In genomic region chr18:57542126-57542525, GRCh38 we compare ENCODE assay signal across 16 cellular contexts. TPM values are rescaled to one million over a fixed set of nuclear protein-coding genes. Genes with fewer than 3 reads are reported as not detected.
DNase-seq lines count a peak whose midpoint lies in the region; TF ChIP-seq lines count a peak whose summit lies in the region.
"Had no signal": no experiment of that assay in that cellular context is flagged by ENCODE, and none has a peak within 500 bp of the region (broad histone marks: within the 10 kb centered on the region; RNA-seq: fewer than 3 reads in every experiment).

No MANE protein-coding gene starts in this region.

- no peaks in the 10 kb centered on the region for H3F3A ChIP-seq in smooth muscle cell (ENCODE audit: low read depth)

- H4K20me1 ChIP-seq in smooth muscle cell (ENCODE audit: low read depth) = no peaks in the 10 kb centered on the region

- intact Hi-C loops in lower leg skin (cut with DNase I; ENCODE audit: low total_unique reads) = no loop called here

- no peaks in the 10 kb centered on the region for H3K79me2 ChIP-seq in smooth muscle cell (ENCODE audit: low read depth)

- TF ChIP-seq POLR2A in lower leg skin (IDR thresholded peaks at IDR 0.05) = no peak

- whole genome bisulfite sequencing in smooth muscle cell (ENCODE audit: low lambda C conversion rate) = 50% methylated on average over 4 of the region's 4 CpGs
- 32 to 38% methylated on average over 4 of the region's 4 CpGs for WGBS in lower leg skin, 2 donors

- H3K4me3 ChIP-seq in fibroblast of mammary gland (ENCODE audit: control insufficient read depth, low read depth, low read length) = no peak overlapping the region
- no peak overlapping the region for H3K4me3 ChIP-seq in skeletal muscle cell (ENCODE audit: low read depth, low read length)
- H3K4me3 ChIP-seq in smooth muscle cell = no peak overlapping the region
- H3K4me3 ChIP-seq in lower leg skin (ENCODE audit: low read depth, poor library complexity, severe bottlenecking) = no peak overlapping the region
- H3K4me3 ChIP-seq: uterus had no signal

- H3K9me3 ChIP-seq in smooth muscle cell (replicated peaks; ENCODE audit: low read depth) = no peaks in the 10 kb centered on the region
- H3K9me3 ChIP-seq: uterus had no signal

- DNase-seq in GM03348 (ENCODE audit: low spot score) (peak; percentile 69), RKO (ENCODE audit: low spot score) (peak; percentile 73), fibroblast of mammary gland (ENCODE audit: low read depth) (peak; percentile 88), skeletal muscle cell (ENCODE audit: low read depth) (peak; percentile 51), smooth muscle cell (lab: John Stamatoyannopoulos, UW; ENCODE audit: unreplicated experiment) (no peak), lower leg skin (ENCODE audit: low spot score in 2 of 2) (no peak), Kasumi-1 (lab: John Stamatoyannopoulos, UW) (no peak)
- DNase-seq: activated naive CD4-positive, alpha-beta T cell treated with anti-CD3 and anti-CD28 coated beads for 36 hours; CD8-positive, alpha-beta memory T cell; effector memory CD8-positive, alpha-beta T cell; GDM1; kidney; NCI-H2081; small intestine; stimulated activated naive CD4-positive, alpha-beta T cell treated with Interleukin-2 at 50 U/mL for 16 hours; uterus had no signal

- no peak overlapping the region for H3K27ac ChIP-seq in smooth muscle cell (ENCODE audit: low read depth)
- H3K27ac ChIP-seq: uterus had no signal

- no peak overlapping the region for H3K4me2 ChIP-seq in smooth muscle cell

- no peak overlapping the region for H3K9ac ChIP-seq in smooth muscle cell (ENCODE audit: low read depth)

- no peak overlapping the region for H2AFZ ChIP-seq in smooth muscle cell (ENCODE audit: low read depth)

- no peaks in the 10 kb centered on the region for H3K4me1 ChIP-seq in smooth muscle cell (ENCODE audit: low read depth)
- H3K4me1 ChIP-seq: uterus had no signal

- H3K36me3 ChIP-seq in smooth muscle cell (ENCODE audit: low read depth) = no peaks in the 10 kb centered on the region
- H3K36me3 ChIP-seq: uterus had no signal

- TF ChIP-seq CTCF in fibroblast of mammary gland (conservative IDR thresholded peaks at IDR 0.05; ENCODE audit: control insufficient read depth, insufficient read depth, low read depth, low read length) (no peak), smooth muscle cell (IDR thresholded peaks at IDR 0.05; ENCODE audit: borderline replicate concordance, insufficient read depth, poor library complexity, severe bottlenecking) (no peak), lower leg skin (IDR thresholded peaks at IDR 0.05) (no peak)

- no peaks in the 10 kb centered on the region for H3K27me3 ChIP-seq in smooth muscle cell (ENCODE audit: low read depth)
- H3K27me3 ChIP-seq: uterus had no signal

RNA-seq across cellular contexts. Expression of gene FECH, which starts 44.4 kb away (rescaled TPM):
- total RNA-seq in smooth muscle cell (44.3 and 52.5 TPM in 2 replicates), lower leg skin (10 to 100 TPM; 22.8 to 75.4 (median 43.6) TPM)
- polyA plus RNA-seq in smooth muscle cell = 18.1 and 27.1 TPM in 2 replicates

Comparison
In these comparisons a context has a peak if more than half of its experiments do, and no peak if none do; other contexts are left out.
1. DNase-seq: peak in GM03348 (single experiment), RKO (single experiment), fibroblast of mammary gland (single experiment) and skeletal muscle cell (single experiment); none in smooth muscle cell (single experiment), lower leg skin (0 of 2) and Kasumi-1 (0 of 2).